Comparison of ENCODE assay signal across 1 cellular context in genomic region chr1:214383381-214384372, GRCh38.
TF ChIP-seq lines count a peak whose summit lies in the region.

No MANE protein-coding gene starts in this region.

TF ChIP-seq in H1, 55 proteins besides CTCF, POLR2A, EP300 and RAD21:
- no peak for TF ChIP-seq E2F6 (IDR thresholded peaks at IDR 0.05)
- TF ChIP-seq SP2 (IDR thresholded peaks at IDR 0.05; ENCODE audit: low read length): no peak
- TF ChIP-seq FOSL1 (IDR thresholded peaks at IDR 0.05; ENCODE audit: insufficient read depth, low read depth, low read length): no peak
- TF ChIP-seq GTF2F1 (IDR thresholded peaks at IDR 0.05; ENCODE audit: borderline replicate concordance, low read depth, low read length): no peak
- no peak for TF ChIP-seq TCF12 (IDR thresholded peaks at IDR 0.05; ENCODE audit: low read depth, low read length)
- TF ChIP-seq ASH2L (IDR thresholded peaks at IDR 0.05; ENCODE audit: low read length): no peak
- TF ChIP-seq NANOG (IDR thresholded peaks at IDR 0.05; ENCODE audit: insufficient read depth, low read depth, low read length, poor library complexity, severe bottlenecking): no peak
- TF ChIP-seq POU5F1 (IDR thresholded peaks at IDR 0.05; ENCODE audit: low read depth, low read length): no peak
